1 cellular context compared by ENCODE assay signal in genomic region chr5:1487079-1487764, GRCh38.
TF ChIP-seq lines count a peak whose summit lies in the region.

No MANE protein-coding gene starts in this region.

TF ChIP-seq in H1, 55 proteins besides CTCF, POLR2A, EP300 and RAD21:
- TF ChIP-seq SP2 (IDR thresholded peaks at IDR 0.05; ENCODE audit: low read length) (no peak), FOSL1 (IDR thresholded peaks at IDR 0.05; ENCODE audit: insufficient read depth, low read depth, low read length) (no peak), SAP30 (IDR thresholded peaks at IDR 0.05; ENCODE audit: insufficient read depth, insufficient replicate concordance, low read length) (no peak), E2F6 (IDR thresholded peaks at IDR 0.05) (no peak), BCL11A (IDR thresholded peaks at IDR 0.05; ENCODE audit: low read depth in 2 of 2, low read length in 2 of 2) (no peak), YY1 (IDR thresholded peaks at IDR 0.05; ENCODE audit: low read depth, low read length) (no peak)
